In genomic region chr13:110319397-110319773, GRCh38 we compare ENCODE assay signal across 13 cellular contexts. TPM values are rescaled to one million over a fixed set of nuclear protein-coding genes. Genes with fewer than 3 reads are reported as not detected.
DNase-seq lines count a peak whose midpoint lies in the region; ATAC-seq and TF ChIP-seq lines count a peak whose summit lies in the region.
"Had no signal": no experiment of that assay in that cellular context is flagged by ENCODE, and none has a peak within 500 bp of the region (broad histone marks: within the 10 kb centered on the region; RNA-seq: fewer than 3 reads in every experiment).

No MANE protein-coding gene starts in this region.

- H3K36me3 Mint-ChIP-seq in activated CD4-positive, alpha-beta T cell treated with anti-CD3 and anti-CD28 coated beads for 36 hours (ENCODE audit: low read depth): no peaks in the 10 kb centered on the region
- H3K36me3 Mint-ChIP-seq in MCF 10A (ENCODE audit: insufficient read depth, unreplicated experiment) (peaks cover 8% of the 10 kb centered on the region), mesothelial cell of epicardium (peaks cover 20% of the 10 kb centered on the region), glutamatergic neuron (ENCODE audit: unreplicated experiment) (peaks cover 7% of the 10 kb centered on the region)

- H3K36me3 ChIP-seq in tibial artery: peaks cover 11 to 14% (median 14%) of the 10 kb centered on the region in 3 donors

- H3K9me3 Mint-ChIP-seq in activated CD4-positive, alpha-beta T cell treated with anti-CD3 and anti-CD28 coated beads for 36 hours (ENCODE audit: low read depth): no peaks in the 10 kb centered on the region
- no peaks in the 10 kb centered on the region for H3K9me3 Mint-ChIP-seq in MCF 10A (ENCODE audit: unreplicated experiment)
- peaks cover 6% of the 10 kb centered on the region for H3K9me3 Mint-ChIP-seq in mesothelial cell of epicardium
- no peaks in the 10 kb centered on the region for H3K9me3 Mint-ChIP-seq in glutamatergic neuron (ENCODE audit: unreplicated experiment)

- peak; percentile 25 for ATAC-seq in activated CD4-positive, alpha-beta T cell treated with anti-CD3 and anti-CD28 coated beads for 36 hours

- no peak for TF ChIP-seq CTCF in MCF 10A (IDR thresholded peaks at IDR 0.05; ENCODE audit: unreplicated experiment)
- TF ChIP-seq CTCF in mesothelial cell of epicardium (IDR thresholded peaks at IDR 0.05; ENCODE audit: unreplicated experiment): no peak
- no peak for TF ChIP-seq CTCF in tibial artery (IDR thresholded peaks at IDR 0.05)
- no peak for TF ChIP-seq CTCF in glutamatergic neuron (IDR thresholded peaks at IDR 0.05; ENCODE audit: partially characterized antibody, unreplicated experiment)

- BruUV-seq in MCF 10A (replicated peaks; lab: Mats Ljungman, UMichigan): TSS peak; percentile 77

- POLR2A ChIA-PET in activated CD4-positive, alpha-beta T cell treated with anti-CD3 and anti-CD28 coated beads for 36 hours (lab: Charles Lee): no interaction called here
- POLR2A ChIA-PET in MCF 10A (lab: Yijun Ruan, JAX): interaction anchor here (0.6 to 1.9 kb wide), 7 partner anchors 11 to 93 kb away, joined by 3 to 8 read pairs (median 5); partner anchors contain the start of genes COL4A1 and COL4A2

- DNase-seq in activated CD4-positive, alpha-beta T cell treated with anti-CD3 and anti-CD28 coated beads for 36 hours: no peak
- no peak for DNase-seq in activated CD4-positive, alpha-beta T cell treated with anti-CD3 and anti-CD28 coated beads for 4 hours
- no peak for DNase-seq in MCF 10A (ENCODE audit: unreplicated experiment)
- no peak for DNase-seq in mesothelial cell of epicardium (ENCODE audit: low spot score in 2 of 2, unreplicated experiment in 2 of 2)
- DNase-seq in tibial artery: peak in 1 of 2 donors; percentile 48
- DNase-seq in glutamatergic neuron: no peak
- no peak for DNase-seq in NCI-H526 treated with DMSO at 0.1 percent for 48 hours (lab: John Stamatoyannopoulos, UW)
- no peak for DNase-seq in stimulated activated CD4-positive, alpha-beta T cell treated with anti-CD3 and anti-CD28 coated beads, Interleukin-15, amount 100 ng/mL, for 24 hours
- DNase-seq: activated T-cell treated with anti-CD3 and anti-CD28 coated beads for 4 hours; Caco-2; MM.1S; NK-92 treated with Interleukin-12 subunit alpha and Interleukin-12 subunit beta, amount 100 ng/mL, for 24 hours had no signal

- CTCF ChIA-PET in activated CD4-positive, alpha-beta T cell treated with anti-CD3 and anti-CD28 coated beads for 36 hours (lab: Charles Lee): no interaction called here
- CTCF ChIA-PET in MCF 10A (lab: Yijun Ruan, JAX): interaction anchor here (0.6 kb wide), 2 partner anchors 88 to 100 kb away, joined by 3 read pairs; no protein-coding TSS in a partner anchor

- H3K4me1 ChIP-seq in tibial artery: peaks cover 8 to 100% (median 88%) of the 10 kb centered on the region in 4 donors

- H3K9me3 ChIP-seq in tibial artery: no peaks in the 10 kb centered on the region
- H3K9me3 ChIP-seq: Caco-2 had no signal

- no peaks in the 10 kb centered on the region for H3K27me3 ChIP-seq in tibial artery

- H3K27ac Mint-ChIP-seq in activated CD4-positive, alpha-beta T cell treated with anti-CD3 and anti-CD28 coated beads for 36 hours: no peak overlapping the region
- H3K27ac Mint-ChIP-seq in MCF 10A (ENCODE audit: low read depth, unreplicated experiment) (peak overlapping the region; percentile 95), mesothelial cell of epicardium (peak overlapping the region; percentile 64), glutamatergic neuron (ENCODE audit: unreplicated experiment) (no peak overlapping the region)

- H3K27ac ChIP-seq in tibial artery: peak overlapping the region; percentile 43 to 93
- H3K27ac ChIP-seq: VCaP had no signal

- peaks cover 34% of the 10 kb centered on the region for H3K27me3 Mint-ChIP-seq in activated CD4-positive, alpha-beta T cell treated with anti-CD3 and anti-CD28 coated beads for 36 hours
- H3K27me3 Mint-ChIP-seq in MCF 10A (ENCODE audit: insufficient read depth, unreplicated experiment) (no peaks in the 10 kb centered on the region), mesothelial cell of epicardium (ENCODE audit: low read depth) (no peaks in the 10 kb centered on the region), glutamatergic neuron (ENCODE audit: unreplicated experiment) (peaks cover 1% of the 10 kb centered on the region)

- intact Hi-C loops in activated CD4-positive, alpha-beta T cell treated with anti-CD3 and anti-CD28 coated beads for 36 hours (cut with DNase I, micrococcal nuclease): loop anchor here in 1 of 2 experiments (1.0 kb wide), 1 partner anchor 181 kb away; no protein-coding TSS in a partner anchor
- intact Hi-C loops in MCF 10A (cut with micrococcal nuclease) (no loop called here), tibial artery (cut with DNase I; ENCODE audit: low total_unique reads) (no loop called here)

- no peak overlapping the region for H3K4me3 Mint-ChIP-seq in activated CD4-positive, alpha-beta T cell treated with anti-CD3 and anti-CD28 coated beads for 36 hours
- peak overlapping the region; percentile 68 for H3K4me3 Mint-ChIP-seq in MCF 10A (ENCODE audit: unreplicated experiment)
- no peak overlapping the region for H3K4me3 Mint-ChIP-seq in mesothelial cell of epicardium
- no peak overlapping the region for H3K4me3 Mint-ChIP-seq in glutamatergic neuron (ENCODE audit: unreplicated experiment)

- peaks cover 14% of the 10 kb centered on the region for H3K4me1 Mint-ChIP-seq in activated CD4-positive, alpha-beta T cell treated with anti-CD3 and anti-CD28 coated beads for 36 hours
- peaks cover 20% of the 10 kb centered on the region for H3K4me1 Mint-ChIP-seq in MCF 10A (ENCODE audit: insufficient read depth, unreplicated experiment)
- H3K4me1 Mint-ChIP-seq in mesothelial cell of epicardium: peaks cover 36% of the 10 kb centered on the region
- peaks cover under 1% of the 10 kb centered on the region for H3K4me1 Mint-ChIP-seq in glutamatergic neuron (ENCODE audit: low read depth, unreplicated experiment)

- no peak overlapping the region for H3K4me3 ChIP-seq in tibial artery

RNA-seq across cellular contexts. Expression of gene COL4A2, which starts 12.3 kb away (rescaled TPM):
- not detected for total RNA-seq in activated CD4-positive, alpha-beta T cell treated with anti-CD3 and anti-CD28 coated beads for 36 hours
- total RNA-seq in MCF 10A (2022) (54.6 and 66.0 TPM in 2 replicates), mesothelial cell of epicardium (432 to 469 TPM (median 449 TPM) in 3 replicates), glutamatergic neuron (ENCODE audit: unreplicated experiment) (60.9 TPM)

RNA-seq across cellular contexts. Expression of gene COL4A1, which starts 12.4 kb away (rescaled TPM):
- total RNA-seq in activated CD4-positive, alpha-beta T cell treated with anti-CD3 and anti-CD28 coated beads for 36 hours: under 1 TPM in 1 of 2 experiments, not detected in 1; 0.14 TPM
- total RNA-seq in MCF 10A (2022): 25.9 and 42.1 TPM in 2 replicates
- total RNA-seq in mesothelial cell of epicardium: 341 to 362 TPM (median 347 TPM) in 3 replicates
- 14.6 TPM for total RNA-seq in glutamatergic neuron (ENCODE audit: unreplicated experiment)

Comparison
In these comparisons a context has a peak if more than half of its experiments do, and no peak if none do; other contexts are left out.
1. H3K27ac Mint-ChIP-seq: peak in MCF 10A (single experiment) and mesothelial cell of epicardium (single experiment); none in activated CD4-positive, alpha-beta T cell treated with anti-CD3 and anti-CD28 coated beads for 36 hours (single experiment) and glutamatergic neuron (single experiment).
2. RNA of gene COL4A2, which starts 12.3 kb away (total RNA-seq): 432 to 469 TPM in mesothelial cell of epicardium, 54.6 to 66.0 TPM in MCF 10A and 60.9 TPM in glutamatergic neuron (single experiment); not detected in activated CD4-positive, alpha-beta T cell treated with anti-CD3 and anti-CD28 coated beads for 36 hours; every median in the first group is over 10 times any median in the second.
3. RNA of gene COL4A1, which starts 12.4 kb away (total RNA-seq): 341 to 362 TPM in mesothelial cell of epicardium, 25.9 to 42.1 TPM in MCF 10A and 14.6 TPM in glutamatergic neuron (single experiment); 0.14 TPM in activated CD4-positive, alpha-beta T cell treated with anti-CD3 and anti-CD28 coated beads for 36 hours; every median in the first group is over 10 times any median in the second.